8 cellular contexts compared by ENCODE assay signal in the genomic region with DNA sequence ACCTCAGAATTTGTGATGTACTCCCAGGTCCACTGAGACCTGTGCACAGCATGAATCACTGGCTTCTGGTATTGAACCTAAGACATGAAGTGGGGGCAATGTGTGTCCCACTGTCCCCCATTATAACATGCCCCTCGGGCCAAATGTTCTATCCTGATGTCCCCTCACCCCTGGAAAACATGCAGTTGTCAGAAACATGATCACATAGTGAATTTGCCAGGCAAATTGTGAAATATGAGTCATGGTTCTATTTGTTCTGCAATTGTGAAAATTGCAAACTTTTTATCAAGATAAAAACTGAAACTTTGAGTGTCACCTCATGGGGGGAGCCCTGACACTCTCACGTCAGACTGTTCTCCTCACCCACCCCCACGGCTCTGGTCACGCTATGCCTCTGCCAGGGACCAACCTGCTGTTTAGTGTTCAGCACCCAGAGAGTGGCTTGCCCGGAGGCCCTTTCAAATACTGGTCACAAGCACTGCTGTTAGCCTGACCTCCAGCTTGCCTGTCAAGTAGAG.
A peak's percentile ranks its signal among the peaks of the same experiment; 100 is the strongest.
DNase-seq lines count a peak whose midpoint lies in the region; ATAC-seq and TF ChIP-seq lines count a peak whose summit lies in the region.

No MANE protein-coding gene starts in this region.

- no peak overlapping the region for H3K4me3 ChIP-seq in fibroblast of the aortic adventitia (ENCODE audit: low read depth, low read length)

- ATAC-seq in HG03095 (IDR thresholded peaks at IDR 0.05; ENCODE audit: unreplicated experiment), result peak; percentile 70

- peak; percentile 85 for DNase-seq in NK-92 treated with Interleukin-12 subunit alpha and Interleukin-12 subunit beta, amount 100 ng/mL, for 24 hours (lab: John Stamatoyannopoulos, UW)
- no peak for DNase-seq in NK-92 (lab: John Stamatoyannopoulos, UW; ENCODE audit: unreplicated experiment)
- peak in 3 of 4 experiments; percentile 1 to 76 (median 75) for DNase-seq in activated CD4-positive, CD25-positive, alpha-beta regulatory T cell (lab: John Stamatoyannopoulos, UW)
- peak; percentile 51 for DNase-seq in fibroblast of the aortic adventitia (ENCODE audit: low read depth)
- DNase-seq in amygdala (lab: John Stamatoyannopoulos, UW), result no peak
- no peak for DNase-seq in Kasumi-1 (lab: John Stamatoyannopoulos, UW)
- DNase-seq in NCI-H510A treated with DMSO at 0.1 percent for 48 hours (lab: John Stamatoyannopoulos, UW), result no peak

- no peak for TF ChIP-seq CTCF in fibroblast of the aortic adventitia (IDR thresholded peaks at IDR 0.05; ENCODE audit: insufficient read depth, low read length)

Comparison
In these comparisons a context has a peak if more than half of its experiments do, and no peak if none do; other contexts are left out.
1. DNase-seq: peak in NK-92 treated with Interleukin-12 subunit alpha and Interleukin-12 subunit beta, amount 100 ng/mL, for 24 hours (single experiment), activated CD4-positive, CD25-positive, alpha-beta regulatory T cell (3 of 4) and fibroblast of the aortic adventitia (single experiment); none in NK-92 (single experiment), amygdala (0 of 56), Kasumi-1 (0 of 2) and NCI-H510A treated with DMSO at 0.1 percent for 48 hours (single experiment).